8 cellular contexts compared by ENCODE assay signal in the genomic region with DNA sequence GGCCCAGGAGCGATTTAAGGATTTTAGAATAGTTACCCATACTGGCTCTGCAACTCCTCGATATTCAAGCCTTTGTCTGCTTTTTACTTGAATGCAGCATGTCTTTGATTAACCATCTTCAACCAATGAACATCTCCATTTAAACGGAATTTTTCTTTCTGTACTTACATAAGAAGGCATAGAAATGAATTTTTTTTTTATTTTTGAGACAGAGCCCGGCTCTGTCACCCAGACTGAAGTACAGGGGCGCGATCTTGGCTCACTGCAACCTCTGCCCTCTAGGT. TPM values are rescaled to one million over a fixed set of nuclear protein-coding genes. Genes with fewer than 3 reads are reported as not detected.
A peak's percentile ranks its signal among the peaks of the same experiment; 100 is the strongest.
DNase-seq lines count a peak whose midpoint lies in the region; ATAC-seq lines count a peak whose summit lies in the region.

No MANE protein-coding gene starts in this region.

- peak overlapping the region; percentile 87 to 91 for H3K4me3 Mint-ChIP-seq in stimulated activated naive B cell treated with anti-CD40 and anti-IgM and Interleukin-4, amounts not matched to agents 10 μg/mL and 1 μg/mL and 100 μg/mL, for 72 hours

- peaks cover 0 to 4% of the 10 kb centered on the region in 2 donors for H3K9me3 Mint-ChIP-seq in activated naive CD4-positive, alpha-beta T cell treated with anti-CD3 and anti-CD28 coated beads, Interleukin-2, amount 50 U/mL, for 72 hours
- peaks cover 2 to 3% of the 10 kb centered on the region in 2 donors for H3K9me3 Mint-ChIP-seq in stimulated activated naive B cell treated with anti-CD40 and anti-IgM and Interleukin-4, amounts not matched to agents 10 μg/mL and 1 μg/mL and 100 μg/mL, for 72 hours

- no peak for DNase-seq in activated naive CD4-positive, alpha-beta T cell treated with anti-CD3 and anti-CD28 coated beads, Interleukin-2, amount 50 U/mL, for 72 hours (ENCODE audit: low spot score in 2 of 2)
- DNase-seq in stimulated activated naive B cell treated with anti-CD40 and anti-IgM and Interleukin-4, amounts not matched to agents 10 μg/mL and 1 μg/mL and 100 μg/mL, for 72 hours = no peak
- DNase-seq in NCI-H524 treated with DMSO at 0.1 percent for 48 hours (lab: John Stamatoyannopoulos, UW) = no peak
- DNase-seq in central memory CD4-positive, alpha-beta T cell = no peak
- DNase-seq in NCI-H1417 treated with DMSO at 0.1 percent for 48 hours (lab: John Stamatoyannopoulos, UW) = no peak
- DNase-seq in NK-92 treated with Interleukin-12 subunit alpha and Interleukin-12 subunit beta, amount 100 ng/mL, for 24 hours (lab: John Stamatoyannopoulos, UW) = no peak

- H3K36me3 Mint-ChIP-seq in activated naive CD4-positive, alpha-beta T cell treated with anti-CD3 and anti-CD28 coated beads, Interleukin-2, amount 50 U/mL, for 72 hours = peaks cover 15 to 22% of the 10 kb centered on the region in 2 donors
- H3K36me3 Mint-ChIP-seq in stimulated activated naive B cell treated with anti-CD40 and anti-IgM and Interleukin-4, amounts not matched to agents 10 μg/mL and 1 μg/mL and 100 μg/mL, for 72 hours = peaks cover 9 to 31% of the 10 kb centered on the region in 2 donors

- peak overlapping the region; percentile 94 to 99 for H3K27ac Mint-ChIP-seq in activated naive CD4-positive, alpha-beta T cell treated with anti-CD3 and anti-CD28 coated beads, Interleukin-2, amount 50 U/mL, for 72 hours
- peak overlapping the region; percentile 100 for H3K27ac Mint-ChIP-seq in stimulated activated naive B cell treated with anti-CD40 and anti-IgM and Interleukin-4, amounts not matched to agents 10 μg/mL and 1 μg/mL and 100 μg/mL, for 72 hours

- no peaks in the 10 kb centered on the region for H3K9me3 ChIP-seq in HUES6 (ENCODE audit: control insufficient read depth, insufficient read depth, low read depth, low read length)
- no peaks in the 10 kb centered on the region for H3K9me3 ChIP-seq in iPS-18c (ENCODE audit: control insufficient read depth, insufficient read depth, low read length)

- peaks cover 5% of the 10 kb centered on the region for H3K36me3 ChIP-seq in HUES6 (ENCODE audit: control insufficient read depth, insufficient read depth, low read length)

- H3K27me3 Mint-ChIP-seq in stimulated activated naive B cell treated with anti-CD40 and anti-IgM and Interleukin-4, amounts not matched to agents 10 μg/mL and 1 μg/mL and 100 μg/mL, for 72 hours = no peaks in the 10 kb centered on the region

- no peak overlapping the region for H3K9ac ChIP-seq in HUES6 (ENCODE audit: low read length)

- 0 out of 2 replicates have a peak, but pooled peaks cover 8% of the 10 kb centered on the region for H3K4me1 ChIP-seq in HUES6 (ENCODE audit: control insufficient read depth, insufficient read depth, low read length)

- H3K27me3 ChIP-seq in HUES6 (ENCODE audit: control insufficient read depth, insufficient read depth, low read length) = peaks cover 8% of the 10 kb centered on the region; the same call in 1 of the 2 replicates

- H3K4me1 Mint-ChIP-seq in stimulated activated naive B cell treated with anti-CD40 and anti-IgM and Interleukin-4, amounts not matched to agents 10 μg/mL and 1 μg/mL and 100 μg/mL, for 72 hours = peaks cover 20 to 37% of the 10 kb centered on the region in 2 donors

- peak overlapping the region; percentile 97 for H3K4me3 ChIP-seq in HUES6 (ENCODE audit: low read depth, low read length)
- H3K4me3 ChIP-seq in iPS-18c (ENCODE audit: insufficient read depth, low read depth, low read length) = peak overlapping the region; percentile 81

- no peak overlapping the region for H3K27ac ChIP-seq in HUES6 (ENCODE audit: low read depth, low read length)

- no peak for ATAC-seq in activated naive CD4-positive, alpha-beta T cell treated with anti-CD3 and anti-CD28 coated beads, Interleukin-2, amount 50 U/mL, for 72 hours
- no peak for ATAC-seq in stimulated activated naive B cell treated with anti-CD40 and anti-IgM and Interleukin-4, amounts not matched to agents 10 μg/mL and 1 μg/mL and 100 μg/mL, for 72 hours (replicated peaks)

RNA-seq across cellular contexts. Expression of a gene that starts 0.8 kb away (rescaled TPM):
- 10 to 100 TPM; 21.4 to 32.2 TPM for total RNA-seq in activated naive CD4-positive, alpha-beta T cell treated with anti-CD3 and anti-CD28 coated beads, Interleukin-2, amount 50 U/mL, for 72 hours

RNA-seq across cellular contexts. Expression of a gene that starts 41.5 kb away (rescaled TPM):
- not detected for total RNA-seq in activated naive CD4-positive, alpha-beta T cell treated with anti-CD3 and anti-CD28 coated beads, Interleukin-2, amount 50 U/mL, for 72 hours
